In genomic region chr17:2511462-2512369, GRCh38 we compare ENCODE assay signal across 8 cellular contexts.
DNase-seq lines count a peak whose midpoint lies in the region; ATAC-seq and TF ChIP-seq lines count a peak whose summit lies in the region.

Gene METTL16, minus strand, starts transcription at chr17:2511888. Its CDS starts 9,557 bp downstream, at chr17:2502331.

- peak within 1 kb of the TSS; percentile 86 for H3K4me3 ChIP-seq in astrocyte of the spinal cord (ENCODE audit: low read depth, low read length)
- peak within 1 kb of the TSS; percentile 93 for H3K4me3 ChIP-seq in retinal pigment epithelial cell (ENCODE audit: low read length)

- DNase-seq in NCI-H2081 treated with DMSO at 0.1 percent for 48 hours (lab: John Stamatoyannopoulos, UW) (peak; percentile 81), T1000 (lab: John Stamatoyannopoulos, UW) (peak; percentile 94), astrocyte of the spinal cord (ENCODE audit: low read depth, low spot score) (peak; percentile 99), hypothalamus (lab: John Stamatoyannopoulos, UW) (peak; percentile 47 to 97 (median 87)), retinal pigment epithelial cell (ENCODE audit: low read depth) (peak; percentile 97)

- peak within 1 kb of the TSS; percentile 95 for H3K27ac ChIP-seq in 22Rv1

- in situ Hi-C loops in astrocyte of the spinal cord (cut with HindIII; ENCODE audit: low sequenced_read_pairs): no loop called here

- ATAC-seq in GM18519 (IDR thresholded peaks at IDR 0.05; ENCODE audit: low FRiP score, unreplicated experiment) (peak; percentile 85), HG03045 (IDR thresholded peaks at IDR 0.05; ENCODE audit: unreplicated experiment) (peak; percentile 94)

- TF ChIP-seq CTCF in 22Rv1 (IDR thresholded peaks at IDR 0.05) (no peak), astrocyte of the spinal cord (IDR thresholded peaks at IDR 0.05; ENCODE audit: low read depth, low read length) (no peak), retinal pigment epithelial cell (conservative IDR thresholded peaks at IDR 0.05; ENCODE audit: low read depth, low read length) (no peak)

Comparison
In these comparisons a context has a peak if more than half of its experiments do, and no peak if none do; other contexts are left out.
1. Peak in every context shown above with its lines: DNase-seq, ATAC-seq, H3K4me3 ChIP-seq and H3K27ac ChIP-seq.